In the genomic region with DNA sequence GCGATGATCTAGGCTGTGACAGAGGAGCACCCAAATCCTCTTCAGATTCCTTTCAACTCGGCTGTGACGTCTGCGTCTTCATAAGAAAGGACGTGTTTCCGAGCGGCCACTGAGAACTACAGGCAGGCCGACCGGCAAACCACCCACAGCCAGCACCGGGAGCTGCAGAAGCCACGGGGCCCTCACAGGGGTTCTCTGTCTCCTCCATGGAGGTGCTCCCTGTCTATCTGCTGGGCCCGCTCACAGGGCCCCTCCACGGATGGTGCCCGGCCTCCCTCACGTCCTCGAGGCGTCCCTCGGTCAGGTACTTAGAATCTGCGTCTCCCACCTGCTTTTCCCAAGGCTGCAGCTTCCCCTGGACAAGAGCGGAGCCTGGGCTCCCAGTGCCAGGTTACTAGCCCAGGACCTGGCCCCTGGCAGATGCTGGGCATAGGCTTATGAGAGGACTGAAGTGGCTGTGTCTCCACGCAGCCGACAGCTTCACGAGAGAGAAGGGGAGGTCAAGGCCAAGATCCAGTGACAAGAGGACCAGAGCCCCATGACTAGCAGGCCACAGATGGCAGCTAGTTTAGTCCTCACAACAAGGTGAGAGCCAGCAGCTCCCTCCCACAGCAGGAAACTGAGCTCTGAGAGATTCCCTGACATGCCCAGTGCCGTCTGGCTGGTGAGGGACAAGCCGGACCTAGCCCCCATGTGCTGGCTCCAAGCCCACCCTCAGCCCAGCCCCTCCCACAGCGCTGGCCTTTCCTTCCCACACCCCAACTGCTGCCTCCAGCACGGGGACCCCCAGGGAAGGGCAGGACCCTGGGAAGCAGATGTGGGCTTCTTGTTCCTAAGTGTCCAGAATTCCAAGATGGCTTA, we compare ENCODE assay signal across 25 cellular contexts. TPM values are rescaled to one million over a fixed set of nuclear protein-coding genes. Genes with fewer than 3 reads are reported as not detected.
A peak's percentile ranks its signal among the peaks of the same experiment; 100 is the strongest.
DNase-seq lines count a peak whose midpoint lies in the region; ATAC-seq and TF ChIP-seq lines count a peak whose summit lies in the region.
"Had no signal": no experiment of that assay in that cellular context is flagged by ENCODE, and none has a peak within 500 bp of the region (broad histone marks: within the 10 kb centered on the region; RNA-seq: fewer than 3 reads in every experiment).

No MANE protein-coding gene starts in this region.

- no peaks in the 10 kb centered on the region for H3K79me2 ChIP-seq in osteoblast (ENCODE audit: insufficient read depth, low read length)

- no peak for TF ChIP-seq CTCF in osteoblast (IDR thresholded peaks at IDR 0.05; ENCODE audit: extremely low read depth, low read depth, low read length)

- H3K9me3 ChIP-seq in iPS-15b (ENCODE audit: control insufficient read depth, insufficient read depth, low read length) (no peaks in the 10 kb centered on the region), osteoblast (ENCODE audit: low read depth, low read length) (no peaks in the 10 kb centered on the region)
- H3K9me3 ChIP-seq: A549 had no signal

- H3K9ac ChIP-seq in iPS-15b (ENCODE audit: low read depth, low read length), result peak overlapping the region; percentile 47

- ATAC-seq in GM18867 (IDR thresholded peaks at IDR 0.05; ENCODE audit: unreplicated experiment), result no peak
- ATAC-seq: A549, PC-3, SK-N-SH treated with all-trans-retinoic acid at 6 μM for 48 hours had no signal

- H3K4me3 ChIP-seq in iPS-15b (ENCODE audit: low read depth, low read length) (no peak overlapping the region), osteoblast (ENCODE audit: insufficient read depth, low read length) (no peak overlapping the region)
- H3K4me3 ChIP-seq: A549 had no signal

- H2AFZ ChIP-seq in osteoblast (ENCODE audit: low read length), result peak overlapping the region; percentile 65

- H3K36me3 ChIP-seq in iPS-15b (ENCODE audit: control insufficient read depth, insufficient read depth, low read length) (no peaks in the 10 kb centered on the region), osteoblast (ENCODE audit: insufficient read depth, low read length) (no peaks in the 10 kb centered on the region)

- DNase-seq in cerebellar cortex (ENCODE audit: low spot score) (peak; percentile 33), osteoblast (ENCODE audit: insufficient read length, low spot score, missing footprints) (no peak), NCI-H2029 (lab: John Stamatoyannopoulos, UW) (no peak), superior temporal gyrus (ENCODE audit: extremely low spot score) (no peak)
- DNase-seq in activated CD4-positive, CD25-positive, alpha-beta regulatory T cell (lab: John Stamatoyannopoulos, UW), result no peak
- DNase-seq: AML-193; C1 segment of cervical spinal cord; CD4-positive, alpha-beta memory T cell; COR-L47; DMS53; GOT3; KBM-7; MV-4-11; NCI-H1105; NCI-H1436 treated with DMSO at 0.1 percent for 48 hours; NCI-H187 treated with DMSO at 0.1 percent for 48 hours; NCI-H446; NCI-H524 treated with DMSO at 0.1 percent for 48 hours; NCI-H774; NK-92 treated with Interleukin-12 subunit alpha and Interleukin-12 subunit beta, amount 100 ng/mL, for 24 hours; PC-3 had no signal

- no peaks in the 10 kb centered on the region for H4K20me1 ChIP-seq in osteoblast (ENCODE audit: insufficient read depth, low read length)

- no peaks in the 10 kb centered on the region for H3K27me3 ChIP-seq in iPS-15b (ENCODE audit: control insufficient read depth, insufficient read depth, low read length)
- H3K27me3 ChIP-seq in osteoblast (ENCODE audit: insufficient read depth, low read length), result peaks cover 25% of the 10 kb centered on the region

- H3K4me1 ChIP-seq in iPS-15b (ENCODE audit: control insufficient read depth, insufficient read depth, low read length) (no peaks in the 10 kb centered on the region), osteoblast (ENCODE audit: insufficient read depth, low read length) (peaks cover 5% of the 10 kb centered on the region)
- H3K4me1 ChIP-seq: A549 had no signal

- H3K27ac ChIP-seq in osteoblast (ENCODE audit: low read depth, low read length), result no peak overlapping the region
- H3K27ac ChIP-seq: A549 had no signal

- H3K4me2 ChIP-seq in osteoblast (ENCODE audit: insufficient read depth, low read length), result no peak overlapping the region
- H3K4me2 ChIP-seq: A549 had no signal

RNA-seq across cellular contexts. Expression of a gene that starts 8.2 kb away (rescaled TPM):
- total RNA-seq in osteoblast, result 38.6 and 46.0 TPM in 2 replicates
